10 cellular contexts compared by ENCODE assay signal in the genomic region with DNA sequence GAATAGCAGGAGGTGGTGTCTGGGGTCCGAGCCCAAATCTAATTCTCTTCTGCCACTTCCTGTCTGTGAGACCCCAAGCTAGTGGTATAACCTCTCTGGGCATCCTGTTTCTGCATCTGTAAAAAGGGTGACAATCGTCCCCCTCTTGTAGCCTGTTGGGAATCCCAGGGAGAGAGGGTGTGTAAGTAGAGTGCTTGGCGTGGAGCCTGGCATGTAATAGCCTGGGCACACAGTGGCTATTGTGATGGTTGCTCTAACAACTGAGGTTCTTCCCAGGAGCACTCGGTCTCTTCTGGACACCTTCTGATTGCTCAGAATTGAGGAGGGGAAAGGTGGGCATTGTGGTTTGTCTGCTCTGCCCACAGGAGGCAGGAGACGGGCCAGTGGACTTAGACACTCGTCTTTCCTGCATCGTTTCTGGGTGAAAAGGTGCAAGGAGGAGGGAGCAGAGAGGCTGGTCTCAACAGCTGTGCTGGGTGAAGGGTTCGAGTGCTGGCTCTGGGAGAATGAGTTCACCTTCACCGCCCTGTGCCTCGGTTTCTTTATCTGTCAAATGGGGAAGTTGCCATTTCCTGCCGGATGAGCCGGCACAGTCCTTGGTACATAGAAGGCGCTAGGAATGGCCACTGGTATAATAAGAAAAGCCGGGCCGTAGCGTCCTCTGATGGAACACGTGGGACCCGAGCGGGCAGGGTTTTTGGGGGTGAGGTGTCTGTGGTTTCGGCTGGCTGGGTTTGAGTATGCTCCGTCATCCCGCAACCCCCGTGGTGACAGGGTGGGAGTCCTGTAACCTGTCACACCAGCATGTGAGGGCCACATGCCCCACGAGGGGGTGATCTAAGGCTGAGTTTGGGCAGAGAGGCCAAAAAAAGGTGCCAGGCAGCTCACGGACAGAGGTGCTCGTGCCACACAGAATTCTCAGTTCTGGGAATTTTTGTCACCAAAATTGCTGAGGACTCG. TPM values are rescaled to one million over a fixed set of nuclear protein-coding genes. Genes with fewer than 3 reads are reported as not detected.
DNase-seq lines count a peak whose midpoint lies in the region; ATAC-seq, FAIRE-seq and TF ChIP-seq lines count a peak whose summit lies in the region.
"Had no signal": no experiment of that assay in that cellular context is flagged by ENCODE, and none has a peak within 500 bp of the region (broad histone marks: within the 10 kb centered on the region; RNA-seq: fewer than 3 reads in every experiment).

No MANE protein-coding gene starts in this region.

- peaks cover 6% of the 10 kb centered on the region for H3K9me1 ChIP-seq in keratinocyte (ENCODE audit: control insufficient read depth, extremely low read depth, insufficient read depth, low read length)

- H3K4me1 Mint-ChIP-seq in type B pancreatic cell (ENCODE audit: unreplicated experiment), result peaks cover 19% of the 10 kb centered on the region

- H3K9me3 ChIP-seq in Peyer's patch, result no peaks in the 10 kb centered on the region
- no peaks in the 10 kb centered on the region for H3K9me3 ChIP-seq in keratinocyte (ENCODE audit: control insufficient read depth, low read depth, low read length)

- no peak overlapping the region for H3K27ac ChIP-seq in Peyer's patch
- peak overlapping the region; percentile 36 for H3K27ac ChIP-seq in keratinocyte (ENCODE audit: control insufficient read depth, insufficient read depth, low read length)

- H3K4me2 ChIP-seq in keratinocyte (ENCODE audit: control insufficient read depth, extremely low read depth, insufficient read depth, low read depth, low read length), result peak overlapping the region; percentile 79

- peak; percentile 49 for FAIRE-seq in keratinocyte (lab: Jason Lieb, UNC)

- H3K27me3 ChIP-seq in Peyer's patch (no peaks in the 10 kb centered on the region), keratinocyte (ENCODE audit: control insufficient read depth, extremely low read depth, insufficient read depth, low read length) (no peaks in the 10 kb centered on the region)

- H3K9ac ChIP-seq in keratinocyte (ENCODE audit: control insufficient read depth, extremely low read depth, insufficient read depth, low read length), result no peak overlapping the region

- H3K4me3 ChIP-seq in Peyer's patch, result no peak overlapping the region
- H3K4me3 ChIP-seq in keratinocyte (ENCODE audit: control insufficient read depth in 2 of 3, extremely low read depth in 1 of 3, insufficient read depth in 2 of 3, low read depth in 1 of 3, low read length in 3 of 3), result peak overlapping the region in 1 of 3 experiments; percentile 38

- H3K4me1 ChIP-seq in Peyer's patch, result peaks cover 0 to 4% (median under 1%) of the 10 kb centered on the region in 4 donors
- H3K4me1 ChIP-seq in keratinocyte (ENCODE audit: control insufficient read depth, extremely low read depth, insufficient read depth, low read length), result peaks cover 46% of the 10 kb centered on the region

- peaks cover 83% of the 10 kb centered on the region for H3K79me2 ChIP-seq in keratinocyte (ENCODE audit: control insufficient read depth, insufficient read depth, low read length)

- H3K27me3 Mint-ChIP-seq in type B pancreatic cell, result no peaks in the 10 kb centered on the region

- peak; percentile 41 for DNase-seq in stimulated activated CD4-positive, alpha-beta T cell treated with anti-CD3 and anti-CD28 coated beads, Interleukin-15, amount 100 ng/mL, for 24 hours
- no peak for DNase-seq in stimulated activated CD4-positive, alpha-beta T cell treated with anti-CD3 and anti-CD28 coated beads, Interleukin-4, amount 100 ng/mL, for 1 hour
- peak in 2 of 3 donors; percentile 62 for DNase-seq in Peyer's patch
- no peak for DNase-seq in keratinocyte (ENCODE audit: low read depth, low spot score)
- DNase-seq in type B pancreatic cell (ENCODE audit: extremely low spot score, unreplicated experiment), result no peak
- no peak for DNase-seq in omental fat pad (ENCODE audit: low spot score)
- no peak for DNase-seq in ecto neural progenitor cell (ENCODE audit: low spot score)
- DNase-seq: NCI-H1436 treated with DMSO at 0.1 percent for 48 hours had no signal

- TF ChIP-seq POLR2A in Peyer's patch (IDR thresholded peaks at IDR 0.05), result no peak

- peaks cover 3% of the 10 kb centered on the region for H4K20me1 ChIP-seq in keratinocyte (ENCODE audit: control insufficient read depth, extremely low read depth, insufficient read depth, low read length)

- TF ChIP-seq CTCF in Peyer's patch (IDR thresholded peaks at IDR 0.05), result no peak
- TF ChIP-seq CTCF in keratinocyte (optimal IDR thresholded peaks at IDR 0.05 in 1 of 3, IDR thresholded peaks at IDR 0.05 in 1 of 3, conservative IDR thresholded peaks at IDR 0.05 in 1 of 3; ENCODE audit: extremely low read depth in 1 of 3, insufficient read depth in 2 of 3, low read length in 3 of 3), result no peak
- TF ChIP-seq CTCF in type B pancreatic cell (conservative IDR thresholded peaks at IDR 0.05), result no peak
- TF ChIP-seq CTCF in omental fat pad (IDR thresholded peaks at IDR 0.05), result no peak

- ATAC-seq in omental fat pad (ENCODE audit: low FRiP score) (no peak), HG02884 (IDR thresholded peaks at IDR 0.05; ENCODE audit: unreplicated experiment) (no peak)
- ATAC-seq: CD8-positive, alpha-beta T cell had no signal

- H3K36me3 ChIP-seq in Peyer's patch, result no peaks in the 10 kb centered on the region
- H3K36me3 ChIP-seq in keratinocyte (ENCODE audit: control insufficient read depth in 2 of 2, extremely low read depth in 1 of 2, insufficient read depth in 2 of 2, low read length in 2 of 2), result peaks cover 0 to 8% of the 10 kb centered on the region in 2 experiments

- H3K36me3 Mint-ChIP-seq in type B pancreatic cell, result peaks cover 2% of the 10 kb centered on the region
- H3K36me3 Mint-ChIP-seq: CD8-positive, alpha-beta T cell had no signal

- H3K27ac Mint-ChIP-seq in type B pancreatic cell, result peak overlapping the region; percentile 33

- dilution Hi-C loops in keratinocyte (cut with MboI; ENCODE audit: extremely low pct_ligation_motif_present, low sequenced_read_pairs), result no loop called here

- no peak overlapping the region for H2AFZ ChIP-seq in keratinocyte (ENCODE audit: control insufficient read depth, low read length)

- no peaks in the 10 kb centered on the region for H3K9me3 Mint-ChIP-seq in type B pancreatic cell
- H3K9me3 Mint-ChIP-seq: CD8-positive, alpha-beta T cell had no signal

- H3K4me3 Mint-ChIP-seq in type B pancreatic cell, result no peak overlapping the region
- H3K4me3 Mint-ChIP-seq: CD8-positive, alpha-beta T cell had no signal

RNA-seq across cellular contexts. Expression of gene BCL7A, which starts 7.2 kb away (rescaled TPM):
- total RNA-seq in Peyer's patch, result 10 to 100 TPM in 1 of 4 donors, 1 to 10 TPM in 3; 3.3 to 23.9 (median 4.4) TPM
- 9.6 to 17.2 TPM (median 12.8 TPM) in 3 replicates for polyA plus RNA-seq in keratinocyte
- 10.0 TPM for polyA plus RNA-seq in keratinocyte (2011; ENCODE audit: low read depth)
- polyA plus RNA-seq in keratinocyte (2011; cell fraction: cytosol; rRNA removed), result 10.0 and 11.9 TPM in 2 replicates
- polyA plus RNA-seq in keratinocyte (2011; cell fraction: nucleus; rRNA removed), result 16.2 and 17.3 TPM in 2 replicates
- 15.5 and 15.9 TPM in 2 replicates for polyA plus RNA-seq in keratinocyte (2012; ENCODE audit: low replicate concordance)
- 8.8 to 16.8 TPM (median 13.5 TPM) in 3 replicates for polyA minus RNA-seq in keratinocyte
- polyA minus RNA-seq in keratinocyte (2011; cell fraction: cytosol; rRNA and poly(A)+ RNA removed), result 7.1 TPM
- 6.8 and 11.6 TPM in 2 replicates for polyA minus RNA-seq in keratinocyte (2011; cell fraction: nucleus; rRNA and poly(A)+ RNA removed)
- 22.2 and 30.9 TPM in 2 replicates for total RNA-seq in type B pancreatic cell (ENCODE audit: low replicate concordance)
- 1 to 10 TPM; 2.8 to 4.9 (median 3.4) TPM for total RNA-seq in omental fat pad

RNA-seq across cellular contexts. Expression of gene MLXIP, which starts 49.7 kb away (rescaled TPM):
- total RNA-seq in Peyer's patch (100 to 1,000 TPM in 2 of 4 donors, 10 to 100 TPM in 2; 41.5 to 157 (median 98.3) TPM), type B pancreatic cell (ENCODE audit: low replicate concordance) (28.4 and 44.5 TPM in 2 replicates), omental fat pad (10 to 100 TPM; 17.4 to 49.6 (median 32.6) TPM)
- 4.7 to 17.8 TPM (median 5.5 TPM) in 3 replicates for polyA plus RNA-seq in keratinocyte
- 7.1 TPM for polyA plus RNA-seq in keratinocyte (2011; ENCODE audit: low read depth)
- 7.3 and 10.1 TPM in 2 replicates for polyA plus RNA-seq in keratinocyte (2011; cell fraction: cytosol; rRNA removed)
- polyA plus RNA-seq in keratinocyte (2011; cell fraction: nucleus; rRNA removed), result 37.9 and 81.1 TPM in 2 replicates
- 19.4 and 29.7 TPM in 2 replicates for polyA plus RNA-seq in keratinocyte (2012; ENCODE audit: low replicate concordance)
- polyA minus RNA-seq in keratinocyte, result 15.1 to 65.2 TPM (median 19.5 TPM) in 3 replicates
- polyA minus RNA-seq in keratinocyte (2011; cell fraction: cytosol; rRNA and poly(A)+ RNA removed), result 12.3 TPM
- polyA minus RNA-seq in keratinocyte (2011; cell fraction: nucleus; rRNA and poly(A)+ RNA removed), result 23.0 and 32.1 TPM in 2 replicates

Comparison
In these comparisons a context has a peak if more than half of its experiments do, and no peak if none do; other contexts are left out.
1. DNase-seq: peak in stimulated activated CD4-positive, alpha-beta T cell treated with anti-CD3 and anti-CD28 coated beads, Interleukin-15, amount 100 ng/mL, for 24 hours (single experiment) and Peyer's patch (2 of 3); none in stimulated activated CD4-positive, alpha-beta T cell treated with anti-CD3 and anti-CD28 coated beads, Interleukin-4, amount 100 ng/mL, for 1 hour (single experiment), keratinocyte (single experiment), type B pancreatic cell (single experiment), omental fat pad (single experiment) and ecto neural progenitor cell (single experiment).